ENCODE assay signal across 27 cellular contexts in genomic region chr1:34400690-34401089, GRCh38.
"Had no signal": no experiment of that assay in that cellular context is flagged by ENCODE, and none has a peak within 500 bp of the region (broad histone marks: within the 10 kb centered on the region; RNA-seq: fewer than 3 reads in every experiment).

No MANE protein-coding gene starts in this region.

- FAIRE-seq: colon, endometrium, endothelial cell of umbilical vein, frontal cortex had no signal

- H3K36me3 ChIP-seq: colonic mucosa, esophagus muscularis mucosa, esophagus squamous epithelium, gastrocnemius medialis, gastroesophageal sphincter, heart left ventricle, heart right ventricle had no signal

- H3K4me1 ChIP-seq: colonic mucosa, esophagus muscularis mucosa, esophagus squamous epithelium, foreskin keratinocyte, gastrocnemius medialis, gastroesophageal sphincter, heart left ventricle, heart right ventricle had no signal

- DNase-seq: colonic mucosa; cortex of kidney; dermis blood vessel endothelial cell; dorsolateral prefrontal cortex; effector CD4-positive, alpha-beta T cell; effector CD8-positive, alpha-beta T cell; effector memory CD4-positive, alpha-beta T cell; effector memory CD8-positive, alpha-beta T cell; endodermal cell; erythroblast; esophagus squamous epithelium; foreskin fibroblast; foreskin keratinocyte; foreskin melanocyte; gastrocnemius medialis; glutamatergic neuron; heart left ventricle; heart right ventricle had no signal

- ATAC-seq: effector memory CD8-positive, alpha-beta T cell; esophagus mucosa; foreskin keratinocyte; gastrocnemius medialis; gastroesophageal sphincter; heart left ventricle; heart right ventricle had no signal

- H3K27ac ChIP-seq: colonic mucosa, coronary artery, dorsolateral prefrontal cortex, epithelial cell of prostate, esophagus muscularis mucosa, esophagus squamous epithelium, foreskin keratinocyte, gastrocnemius medialis, gastroesophageal sphincter, heart left ventricle, heart right ventricle had no signal

- H3K27me3 ChIP-seq: colonic mucosa, esophagus muscularis mucosa, gastrocnemius medialis had no signal

- H3K9me3 ChIP-seq: colonic mucosa, esophagus squamous epithelium, gastrocnemius medialis had no signal

- H3K4me3 ChIP-seq: colonic mucosa, coronary artery, dorsolateral prefrontal cortex, esophagus muscularis mucosa, esophagus squamous epithelium, gastrocnemius medialis, gastroesophageal sphincter, heart left ventricle, heart right ventricle had no signal
